ENCODE assay signal across 26 cellular contexts in the genomic region with DNA sequence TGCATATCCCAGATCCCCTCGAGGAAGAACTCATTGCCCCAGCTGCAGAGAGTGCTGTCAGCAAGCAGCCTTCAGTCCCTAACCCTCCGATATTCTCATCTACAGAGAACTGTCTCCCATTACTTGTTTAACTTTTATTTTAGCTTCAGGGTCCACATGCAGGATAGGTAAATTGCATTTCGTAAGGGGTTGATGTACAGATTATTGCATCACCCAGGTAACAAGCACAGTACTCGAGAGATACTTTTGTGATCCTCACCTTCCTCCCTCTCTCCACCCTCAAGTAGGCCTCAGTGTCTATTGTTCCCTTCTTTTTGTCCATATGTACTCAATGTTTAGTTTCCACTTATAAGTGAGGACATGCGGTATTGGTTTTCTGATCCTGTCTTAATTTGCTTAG.
DNase-seq lines count a peak whose midpoint lies in the region; ATAC-seq, FAIRE-seq and TF ChIP-seq lines count a peak whose summit lies in the region.
"Had no signal": no experiment of that assay in that cellular context is flagged by ENCODE, and none has a peak within 500 bp of the region (broad histone marks: within the 10 kb centered on the region; RNA-seq: fewer than 3 reads in every experiment).

No MANE protein-coding gene starts in this region.

- CTCF ChIA-PET in HepG2 (lab: Yijun Ruan, JAX; ENCODE audit: low intra/inter-chr PET ratio, low total read pairs) = no interaction called here
- CTCF ChIA-PET in IMR-90 (lab: Yijun Ruan, JAX) = no interaction called here

- no peak overlapping the region for H3K23ac ChIP-seq in IMR-90 (ENCODE audit: low read depth, low read length)

- H3K27me3 ChIP-seq in HepG2 (ENCODE audit: control insufficient read depth in 1 of 2, insufficient read depth in 2 of 2, low read length in 2 of 2) = no peaks in the 10 kb centered on the region
- no peaks in the 10 kb centered on the region for H3K27me3 ChIP-seq in right lobe of liver
- H3K27me3 ChIP-seq in IMR-90 (ENCODE audit: control insufficient read depth, insufficient read depth, low read length) = no peaks in the 10 kb centered on the region
- H3K27me3 ChIP-seq: BLaER1 had no signal

- dilution Hi-C loops in IMR-90 (cut with HindIII; ENCODE audit: low sequenced_read_pairs, unreplicated experiment) = no loop called here

- FAIRE-seq in HepG2 (lab: Jason Lieb, UNC) = no peak
- no peak for FAIRE-seq in frontal cortex (lab: Jason Lieb, UNC)
- FAIRE-seq: A204.1, GM12878, GM12892, GM18507 had no signal

- H3K9ac ChIP-seq in HepG2 (ENCODE audit: insufficient read depth, low read depth, low read length) (no peak overlapping the region), IMR-90 (ENCODE audit: low read depth, low read length) (no peak overlapping the region)
- H3K9ac ChIP-seq: BLaER1 had no signal

- no peak overlapping the region for H2BK15ac ChIP-seq in IMR-90 (ENCODE audit: low read depth, low read length)

- no peak overlapping the region for H4K8ac ChIP-seq in IMR-90 (ENCODE audit: low read depth in 2 of 2, low read length in 2 of 2)

- no peak for TF ChIP-seq EP300 in HepG2 (IDR thresholded peaks at IDR 0.05; ENCODE audit: low read depth in 2 of 2, low read length in 2 of 2)
- no peak for TF ChIP-seq EP300 in HepG2 (CRISPR knock-in tag; IDR thresholded peaks at IDR 0.05; ENCODE audit: borderline replicate concordance)

- TF ChIP-seq POLR2A in HepG2 (IDR thresholded peaks at IDR 0.05; ENCODE audit: insufficient read depth in 1 of 2, low read depth in 2 of 2, low read length in 2 of 2) (no peak), right lobe of liver (IDR thresholded peaks at IDR 0.05) (no peak), IMR-90 (IDR thresholded peaks at IDR 0.05; ENCODE audit: low read depth, low read length) (no peak)

- no peak overlapping the region for H3K4me3 Mint-ChIP-seq in stimulated activated naive B cell treated with anti-CD40 and anti-IgM and Interleukin-4, amounts not matched to agents 10 μg/mL and 1 μg/mL and 100 μg/mL, for 72 hours
- H3K4me3 Mint-ChIP-seq: CD14-positive monocyte; CD4-positive, alpha-beta memory T cell; CD4-positive, CD25-positive, alpha-beta regulatory T cell; CD8-positive, alpha-beta memory T cell had no signal

- intact Hi-C loops in HepG2 (cut with micrococcal nuclease; ENCODE audit: unreplicated experiment) (no loop called here), right lobe of liver (cut with DNase I) (no loop called here), IMR-90 (cut with micrococcal nuclease) (no loop called here)

- in situ Hi-C loops in HepG2 (cut with HindIII; ENCODE audit: extremely low pct_ligation_motif_present, low pct_unique_long_range_greater_than_20kb) (no loop called here), IMR-90 (cut with MboI; ENCODE audit: low sequenced_read_pairs) (no loop called here)

- H4K5ac ChIP-seq in IMR-90 (ENCODE audit: low read depth, low read length) = no peak overlapping the region

- H3K9me3 ChIP-seq in HepG2 (ENCODE audit: low read length) (no peaks in the 10 kb centered on the region), right lobe of liver (no peaks in the 10 kb centered on the region), IMR-90 (ENCODE audit: control insufficient read depth, insufficient read depth, low read length) (peaks cover 5% of the 10 kb centered on the region)
- H3K9me3 ChIP-seq: BE2C had no signal

- H4K91ac ChIP-seq in IMR-90 (ENCODE audit: insufficient read depth, low read depth, low read length) = no peak overlapping the region

- H4K20me1 ChIP-seq in HepG2 (ENCODE audit: insufficient read depth, low read length) = no peaks in the 10 kb centered on the region
- H4K20me1 ChIP-seq in IMR-90 (ENCODE audit: insufficient read depth, low read length) = no peaks in the 10 kb centered on the region
- H4K20me1 ChIP-seq: BLaER1 had no signal

- no peaks in the 10 kb centered on the region for H3K36me3 Mint-ChIP-seq in stimulated activated naive B cell treated with anti-CD40 and anti-IgM and Interleukin-4, amounts not matched to agents 10 μg/mL and 1 μg/mL and 100 μg/mL, for 72 hours
- H3K36me3 Mint-ChIP-seq: CD14-positive monocyte; CD4-positive, alpha-beta memory T cell; CD4-positive, CD25-positive, alpha-beta regulatory T cell; CD8-positive, alpha-beta memory T cell had no signal

- peaks cover 0 to 4% of the 10 kb centered on the region in 2 donors for H3K27me3 Mint-ChIP-seq in stimulated activated naive B cell treated with anti-CD40 and anti-IgM and Interleukin-4, amounts not matched to agents 10 μg/mL and 1 μg/mL and 100 μg/mL, for 72 hours
- H3K27me3 Mint-ChIP-seq: CD4-positive, CD25-positive, alpha-beta regulatory T cell had no signal

- no peak overlapping the region for H3K56ac ChIP-seq in IMR-90 (ENCODE audit: extremely low read depth, insufficient read depth, low read length)

- H3K27ac ChIP-seq in HepG2 (ENCODE audit: extremely low read length, insufficient read depth, low read length) = no peak overlapping the region
- no peak overlapping the region for H3K27ac ChIP-seq in right lobe of liver
- H3K27ac ChIP-seq in IMR-90 (ENCODE audit: insufficient read depth, low read length) = no peak overlapping the region
- H3K27ac ChIP-seq: BLaER1 had no signal

- no peak overlapping the region for H2AFZ ChIP-seq in HepG2 (ENCODE audit: low read length)
- H2AFZ ChIP-seq in IMR-90 (replicated peaks; ENCODE audit: low read length, poor library complexity) = no peak overlapping the region

- no peak overlapping the region for H3K14ac ChIP-seq in IMR-90 (replicated peaks; ENCODE audit: low read depth, low read length)

- H3K4me1 Mint-ChIP-seq in stimulated activated naive B cell treated with anti-CD40 and anti-IgM and Interleukin-4, amounts not matched to agents 10 μg/mL and 1 μg/mL and 100 μg/mL, for 72 hours = no peaks in the 10 kb centered on the region
- H3K4me1 Mint-ChIP-seq: CD14-positive monocyte; CD4-positive, alpha-beta memory T cell; CD4-positive, CD25-positive, alpha-beta regulatory T cell; CD8-positive, alpha-beta memory T cell had no signal

- TF ChIP-seq CTCF in HepG2 (CRISPR knock-in tag; IDR thresholded peaks at IDR 0.05) (no peak), right lobe of liver (IDR thresholded peaks at IDR 0.05) (no peak), IMR-90 (conservative IDR thresholded peaks at IDR 0.05; ENCODE audit: low read depth, low read length) (no peak)

- H2BK5ac ChIP-seq in IMR-90 (ENCODE audit: low read depth, low read length, poor library complexity, severe bottlenecking) = no peak overlapping the region

- peaks cover 7% of the 10 kb centered on the region for H3K4me1 ChIP-seq in HepG2 (ENCODE audit: insufficient read depth, low read length)
- no peaks in the 10 kb centered on the region for H3K4me1 ChIP-seq in right lobe of liver
- peaks cover 4% of the 10 kb centered on the region for H3K4me1 ChIP-seq in IMR-90 (ENCODE audit: control insufficient read depth, insufficient read depth, low read length)
- H3K4me1 ChIP-seq: BE2C had no signal

- no peak overlapping the region for H3K4me3 ChIP-seq in HepG2 (replicated peaks in 1 of 3; ENCODE audit: insufficient read depth in 1 of 3, low read depth in 2 of 3, low read length in 3 of 3)
- H3K4me3 ChIP-seq in right lobe of liver = no peak overlapping the region
- H3K4me3 ChIP-seq in IMR-90 (ENCODE audit: insufficient read depth, low read depth, low read length) = no peak overlapping the region
- H3K4me3 ChIP-seq: BLaER1, GM12878 had no signal

- H3K4ac ChIP-seq in IMR-90 (ENCODE audit: low read depth, low read length) = no peak overlapping the region

- no peak overlapping the region for H3K27ac Mint-ChIP-seq in stimulated activated naive B cell treated with anti-CD40 and anti-IgM and Interleukin-4, amounts not matched to agents 10 μg/mL and 1 μg/mL and 100 μg/mL, for 72 hours
- H3K27ac Mint-ChIP-seq: CD14-positive monocyte; CD4-positive, alpha-beta memory T cell; CD8-positive, alpha-beta memory T cell had no signal

- H3K79me1 ChIP-seq in IMR-90 (ENCODE audit: low read depth in 1 of 2, low read length in 2 of 2) = no peaks in the 10 kb centered on the region

- TF ChIP-seq RAD21 in HepG2 (CRISPR knock-in tag; IDR thresholded peaks at IDR 0.05) (no peak), IMR-90 (IDR thresholded peaks at IDR 0.05; ENCODE audit: low read length) (no peak)

- H2AK5ac ChIP-seq in IMR-90 (ENCODE audit: low read depth, low read length) = no peak overlapping the region

- no peak overlapping the region for H2BK120ac ChIP-seq in IMR-90 (ENCODE audit: low read depth, low read length)

- H2AK9ac ChIP-seq in IMR-90 (replicated peaks; ENCODE audit: low read depth, low read length, poor library complexity) = no peak overlapping the region

- H3K36me3 ChIP-seq in HepG2 (replicated peaks in 1 of 2; ENCODE audit: control insufficient read depth in 1 of 2, insufficient read depth in 2 of 2, low read length in 2 of 2) (no peaks in the 10 kb centered on the region), right lobe of liver (no peaks in the 10 kb centered on the region), IMR-90 (ENCODE audit: control insufficient read depth, insufficient read depth, low read length) (no peaks in the 10 kb centered on the region)
- H3K36me3 ChIP-seq: BE2C, BLaER1 had no signal

- no peak for DNase-seq in HepG2 (ENCODE audit: low spot score)
- DNase-seq in right lobe of liver = no peak
- no peak for DNase-seq in IMR-90
- no peak for DNase-seq in frontal cortex (ENCODE audit: low spot score in 2 of 2)
- no peak for DNase-seq in stimulated activated naive B cell treated with anti-CD40 and anti-IgM and Interleukin-4, amounts not matched to agents 10 μg/mL and 1 μg/mL and 100 μg/mL, for 72 hours
- DNase-seq: 8988T; ACHN; BE2C; C1 segment of cervical spinal cord; CD4-positive, alpha-beta memory T cell; CD4-positive, CD25-positive, alpha-beta regulatory T cell; CD8-positive, alpha-beta memory T cell; COR-L47; DMS 273 treated with DMSO at 0.1 percent for 48 hours; DMS153; DMS53; DMS79; DND-41; EL; GDM1 had no signal

- H3K79me2 ChIP-seq in HepG2 (ENCODE audit: insufficient read depth, low read length) = no peaks in the 10 kb centered on the region

- 39% methylated on average over 5 of the region's 5 CpGs for WGBS in HepG2 (ENCODE audit: low lambda C conversion rate)
- 86% methylated on average over 4 of the region's 5 CpGs for WGBS in right lobe of liver (ENCODE audit: insufficient coverage, low coverage, low lambda C conversion rate, missing lambda C conversion rate)
- 70% methylated on average over 2 of the region's 5 CpGs; no CpG with 5 or more reads in 1 of the 2 experiments for WGBS in IMR-90 (ENCODE audit: extremely low coverage in 2 of 2, insufficient read length in 1 of 2), 2 experiments

- H3K4me2 ChIP-seq in HepG2 (ENCODE audit: low read depth, low read length) (no peak overlapping the region), IMR-90 (ENCODE audit: low read depth, low read length) (no peak overlapping the region)
- H3K4me2 ChIP-seq: BLaER1 had no signal

- H3K9me1 ChIP-seq in IMR-90 (ENCODE audit: insufficient read depth, low read length) = no peaks in the 10 kb centered on the region

- peaks cover 8 to 15% of the 10 kb centered on the region in 2 donors for H3K9me3 Mint-ChIP-seq in stimulated activated naive B cell treated with anti-CD40 and anti-IgM and Interleukin-4, amounts not matched to agents 10 μg/mL and 1 μg/mL and 100 μg/mL, for 72 hours

- BruUV-seq in HepG2 (replicated peaks; lab: Mats Ljungman, UMichigan) (no TSS peak), IMR-90 (replicated peaks; lab: Mats Ljungman, UMichigan) (no TSS peak)

- ATAC-seq in HepG2 (no peak), right lobe of liver (no peak), IMR-90 (ENCODE audit: low read depth) (no peak)
- no peak for ATAC-seq in stimulated activated naive B cell treated with anti-CD40 and anti-IgM and Interleukin-4, amounts not matched to agents 10 μg/mL and 1 μg/mL and 100 μg/mL, for 72 hours (replicated peaks)
- ATAC-seq: GM12878 had no signal

- no peak overlapping the region for H3K18ac ChIP-seq in IMR-90 (ENCODE audit: low read depth, low read length)

- no peak overlapping the region for H2BK20ac ChIP-seq in IMR-90 (ENCODE audit: low read depth, low read length)

- POLR2A ChIA-PET in HepG2 (lab: Yijun Ruan, JAX) (no interaction called here), IMR-90 (lab: Charles Lee; ENCODE audit: unreplicated experiment) (no interaction called here)
